1 cellular context compared by ENCODE assay signal in the genomic region with DNA sequence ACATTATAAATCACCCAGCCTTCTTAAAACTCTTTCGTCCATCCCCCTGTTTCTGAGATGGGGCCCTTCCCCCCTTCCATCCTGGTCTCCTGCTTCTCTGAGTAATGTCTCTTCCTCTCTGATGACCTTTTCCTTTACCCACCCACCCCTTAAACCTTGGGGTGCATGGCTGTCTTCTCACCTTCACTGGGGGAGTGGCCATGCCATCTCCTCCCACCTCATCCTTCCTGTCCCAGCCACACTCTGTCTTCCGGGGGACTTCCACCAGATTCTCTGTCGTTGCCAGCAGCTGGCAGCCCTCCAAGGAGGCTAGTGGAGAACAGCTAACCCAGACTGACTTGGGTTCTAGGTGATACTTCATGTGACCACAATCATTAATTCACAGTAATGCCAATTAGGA.
TF ChIP-seq lines count a peak whose summit lies in the region.

No MANE protein-coding gene starts in this region.

TF ChIP-seq in WTC11, 78 proteins besides CTCF, POLR2A, EP300 and RAD21 (continued from another document):
- TF ChIP-seq, protein P1, sequence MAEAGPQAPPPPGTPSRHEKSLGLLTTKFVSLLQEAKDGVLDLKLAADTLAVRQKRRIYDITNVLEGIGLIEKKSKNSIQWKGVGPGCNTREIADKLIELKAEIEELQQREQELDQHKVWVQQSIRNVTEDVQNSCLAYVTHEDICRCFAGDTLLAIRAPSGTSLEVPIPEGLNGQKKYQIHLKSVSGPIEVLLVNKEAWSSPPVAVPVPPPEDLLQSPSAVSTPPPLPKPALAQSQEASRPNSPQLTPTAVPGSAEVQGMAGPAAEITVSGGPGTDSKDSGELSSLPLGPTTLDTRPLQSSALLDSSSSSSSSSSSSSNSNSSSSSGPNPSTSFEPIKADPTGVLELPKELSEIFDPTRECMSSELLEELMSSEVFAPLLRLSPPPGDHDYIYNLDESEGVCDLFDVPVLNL (CRISPR knock-in tag; IDR thresholded peaks at IDR 0.05; ENCODE audit: borderline replicate concordance, low read depth), result no peak
- no peak for TF ChIP-seq PRRX2 (CRISPR knock-in tag; IDR thresholded peaks at IDR 0.05)
- TF ChIP-seq, protein P2, sequence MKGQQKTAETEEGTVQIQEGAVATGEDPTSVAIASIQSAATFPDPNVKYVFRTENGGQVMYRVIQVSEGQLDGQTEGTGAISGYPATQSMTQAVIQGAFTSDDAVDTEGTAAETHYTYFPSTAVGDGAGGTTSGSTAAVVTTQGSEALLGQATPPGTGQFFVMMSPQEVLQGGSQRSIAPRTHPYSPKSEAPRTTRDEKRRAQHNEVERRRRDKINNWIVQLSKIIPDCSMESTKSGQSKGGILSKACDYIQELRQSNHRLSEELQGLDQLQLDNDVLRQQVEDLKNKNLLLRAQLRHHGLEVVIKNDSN (CRISPR knock-in tag; IDR thresholded peaks at IDR 0.05), result no peak
- TF ChIP-seq, protein P3, sequence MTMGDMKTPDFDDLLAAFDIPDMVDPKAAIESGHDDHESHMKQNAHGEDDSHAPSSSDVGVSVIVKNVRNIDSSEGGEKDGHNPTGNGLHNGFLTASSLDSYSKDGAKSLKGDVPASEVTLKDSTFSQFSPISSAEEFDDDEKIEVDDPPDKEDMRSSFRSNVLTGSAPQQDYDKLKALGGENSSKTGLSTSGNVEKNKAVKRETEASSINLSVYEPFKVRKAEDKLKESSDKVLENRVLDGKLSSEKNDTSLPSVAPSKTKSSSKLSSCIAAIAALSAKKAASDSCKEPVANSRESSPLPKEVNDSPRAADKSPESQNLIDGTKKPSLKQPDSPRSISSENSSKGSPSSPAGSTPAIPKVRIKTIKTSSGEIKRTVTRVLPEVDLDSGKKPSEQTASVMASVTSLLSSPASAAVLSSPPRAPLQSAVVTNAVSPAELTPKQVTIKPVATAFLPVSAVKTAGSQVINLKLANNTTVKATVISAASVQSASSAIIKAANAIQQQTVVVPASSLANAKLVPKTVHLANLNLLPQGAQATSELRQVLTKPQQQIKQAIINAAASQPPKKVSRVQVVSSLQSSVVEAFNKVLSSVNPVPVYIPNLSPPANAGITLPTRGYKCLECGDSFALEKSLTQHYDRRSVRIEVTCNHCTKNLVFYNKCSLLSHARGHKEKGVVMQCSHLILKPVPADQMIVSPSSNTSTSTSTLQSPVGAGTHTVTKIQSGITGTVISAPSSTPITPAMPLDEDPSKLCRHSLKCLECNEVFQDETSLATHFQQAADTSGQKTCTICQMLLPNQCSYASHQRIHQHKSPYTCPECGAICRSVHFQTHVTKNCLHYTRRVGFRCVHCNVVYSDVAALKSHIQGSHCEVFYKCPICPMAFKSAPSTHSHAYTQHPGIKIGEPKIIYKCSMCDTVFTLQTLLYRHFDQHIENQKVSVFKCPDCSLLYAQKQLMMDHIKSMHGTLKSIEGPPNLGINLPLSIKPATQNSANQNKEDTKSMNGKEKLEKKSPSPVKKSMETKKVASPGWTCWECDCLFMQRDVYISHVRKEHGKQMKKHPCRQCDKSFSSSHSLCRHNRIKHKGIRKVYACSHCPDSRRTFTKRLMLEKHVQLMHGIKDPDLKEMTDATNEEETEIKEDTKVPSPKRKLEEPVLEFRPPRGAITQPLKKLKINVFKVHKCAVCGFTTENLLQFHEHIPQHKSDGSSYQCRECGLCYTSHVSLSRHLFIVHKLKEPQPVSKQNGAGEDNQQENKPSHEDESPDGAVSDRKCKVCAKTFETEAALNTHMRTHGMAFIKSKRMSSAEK (CRISPR knock-in tag; IDR thresholded peaks at IDR 0.05; ENCODE audit: borderline replicate concordance), result no peak
- no peak for TF ChIP-seq FOXP1 (CRISPR knock-in tag; IDR thresholded peaks at IDR 0.05; ENCODE audit: borderline replicate concordance)
- no peak for TF ChIP-seq KAT7 (CRISPR knock-in tag; IDR thresholded peaks at IDR 0.05; ENCODE audit: borderline replicate concordance)
- no peak for TF ChIP-seq ZNF317 (CRISPR knock-in tag; IDR thresholded peaks at IDR 0.05; ENCODE audit: borderline replicate concordance, low read depth)
- no peak for TF ChIP-seq SMAD4 (CRISPR knock-in tag; IDR thresholded peaks at IDR 0.05)
- no peak for TF ChIP-seq JAZF1 (CRISPR knock-in tag; IDR thresholded peaks at IDR 0.05)
- no peak for TF ChIP-seq IRF2 (CRISPR knock-in tag; IDR thresholded peaks at IDR 0.05; ENCODE audit: borderline replicate concordance, low read depth)
- no peak for TF ChIP-seq ZNF121 (CRISPR knock-in tag; IDR thresholded peaks at IDR 0.05)
TF ChIP-seq in WTC11: peak in this region for 0.
